ENCODE assay signal across 9 cellular contexts in genomic region chr16:89561195-89562026, GRCh38. TPM values are rescaled to one million over a fixed set of nuclear protein-coding genes. Genes with fewer than 3 reads are reported as not detected.
DNase-seq lines count a peak whose midpoint lies in the region; ATAC-seq, FAIRE-seq and TF ChIP-seq lines count a peak whose summit lies in the region.
"Had no signal": no experiment of that assay in that cellular context is flagged by ENCODE, and none has a peak within 500 bp of the region (broad histone marks: within the 10 kb centered on the region; RNA-seq: fewer than 3 reads in every experiment).

No MANE protein-coding gene starts in this region.

- no peaks in the 10 kb centered on the region for H3K9me3 Mint-ChIP-seq in naive thymus-derived CD8-positive, alpha-beta T cell

- no peak for TF ChIP-seq POLR2A in NB4 (IDR thresholded peaks at IDR 0.05; ENCODE audit: extremely low read depth, insufficient read length)
- no peak for TF ChIP-seq POLR2A in H54 (IDR thresholded peaks at IDR 0.05; ENCODE audit: low read depth, low read length)

- peak overlapping the region; percentile 81 to 99 (median 93) for H3K27ac Mint-ChIP-seq in naive thymus-derived CD8-positive, alpha-beta T cell

- H3K9me3 ChIP-seq in BE2C = no peaks in the 10 kb centered on the region
- H3K9me3 ChIP-seq in colonic mucosa = no peaks in the 10 kb centered on the region

- DNase-seq in BE2C (no peak), NB4 (ENCODE audit: low read depth) (peak; percentile 39), colonic mucosa (no peak), AML-193 (lab: John Stamatoyannopoulos, UW) (no peak), H54 (ENCODE audit: insufficient read length, low spot score) (no peak), NCI-H146 treated with DMSO at 0.1 percent for 48 hours (lab: John Stamatoyannopoulos, UW; ENCODE audit: unreplicated experiment) (no peak)
- peak in 1 of 10 donors; percentile 38 for DNase-seq in naive thymus-derived CD8-positive, alpha-beta T cell

- POLR2A ChIA-PET in naive thymus-derived CD8-positive, alpha-beta T cell (lab: Charles Lee) = interaction anchor here (0.6 to 2.1 kb wide), 11 partner anchors 9 to 321 kb away, joined by 3 to 6 read pairs (median 3); partner anchors contain the start of gene CPNE7

- TF ChIP-seq CTCF in BE2C (IDR thresholded peaks at IDR 0.05; ENCODE audit: low read depth, low read length) (no peak), NB4 (IDR thresholded peaks at IDR 0.05; ENCODE audit: low read depth, low read length) (no peak), colonic mucosa (IDR thresholded peaks at IDR 0.05) (no peak)

- intact Hi-C loops in colonic mucosa (cut with DNase I) = no loop called here

- H3K27ac ChIP-seq in colonic mucosa = peak overlapping the region; percentile 95

- peaks cover 55% of the 10 kb centered on the region for H3K36me3 ChIP-seq in BE2C
- peaks cover 18% of the 10 kb centered on the region for H3K36me3 ChIP-seq in colonic mucosa

- H3K4me3 ChIP-seq in BE2C (ENCODE audit: low read depth, low read length) = peak overlapping the region; percentile 99
- H3K4me3 ChIP-seq in NB4 (ENCODE audit: low read depth, low read length) = peak overlapping the region; percentile 98
- H3K4me3 ChIP-seq in colonic mucosa = peak overlapping the region; percentile 94

- H3K4me1 ChIP-seq in BE2C (peaks cover 16% of the 10 kb centered on the region), colonic mucosa (peaks cover 18% of the 10 kb centered on the region)

- ATAC-seq in naive thymus-derived CD8-positive, alpha-beta T cell = no peak
- ATAC-seq in HG03378 (IDR thresholded peaks at IDR 0.05; ENCODE audit: unreplicated experiment) = no peak

- no peak for FAIRE-seq in H54 (lab: Jason Lieb, UNC)

- no peaks in the 10 kb centered on the region for H3K27me3 ChIP-seq in BE2C
- no peaks in the 10 kb centered on the region for H3K27me3 ChIP-seq in colonic mucosa

- peaks cover 0 to 47% (median 15%) of the 10 kb centered on the region in 3 donors for H3K36me3 Mint-ChIP-seq in naive thymus-derived CD8-positive, alpha-beta T cell

- H3K9ac ChIP-seq in colonic mucosa (ENCODE audit: low read depth in 2 of 2, low read length in 2 of 2) = peak overlapping the region; percentile 91 to 99

- peaks cover 31 to 68% (median 64%) of the 10 kb centered on the region in 4 donors for H3K4me1 Mint-ChIP-seq in naive thymus-derived CD8-positive, alpha-beta T cell

- peak overlapping the region; percentile 81 to 98 (median 92) for H3K4me3 Mint-ChIP-seq in naive thymus-derived CD8-positive, alpha-beta T cell

- H3K27me3 Mint-ChIP-seq in naive thymus-derived CD8-positive, alpha-beta T cell = no peaks in the 10 kb centered on the region

RNA-seq across cellular contexts. Expression of gene RPL13, which starts 0.9 kb away (rescaled TPM):
- polyA plus RNA-seq in BE2C (2012; ENCODE audit: insufficient read depth, insufficient read length, low read depth) = 3,732 TPM
- 1,000 to 10,000 TPM; 1,855 to 2,011 TPM for total RNA-seq in colonic mucosa
- total RNA-seq in naive thymus-derived CD8-positive, alpha-beta T cell = 1,000 to 10,000 TPM; 5,034 to 5,103 TPM
- 1,000 to 10,000 TPM; 5,034 to 7,902 (median 7,525) TPM for polyA plus RNA-seq in naive thymus-derived CD8-positive, alpha-beta T cell

RNA-seq across cellular contexts. Expression of gene CPNE7, which starts 14.1 kb away (rescaled TPM):
- polyA plus RNA-seq in BE2C (2012; ENCODE audit: insufficient read depth, insufficient read length, low read depth) = 14.5 TPM
- total RNA-seq in colonic mucosa = 1 to 10 TPM in 1 of 2 donors, under 1 TPM in 1; 0.19 to 1.6 TPM
- total RNA-seq in naive thymus-derived CD8-positive, alpha-beta T cell = under 1 TPM in 1 of 2 experiments, not detected in 1; 0.23 TPM
- under 1 TPM in 1 of 3 donors, not detected in 2; 0.53 TPM for polyA plus RNA-seq in naive thymus-derived CD8-positive, alpha-beta T cell
- total RNA-seq: subcutaneous adipose tissue had no signal

RNA-seq across cellular contexts. Expression of gene DPEP1, which starts 52.0 kb away (rescaled TPM):
- 0.91 TPM for polyA plus RNA-seq in BE2C (2012; ENCODE audit: insufficient read depth, insufficient read length, low read depth)
- 1 to 10 TPM in 1 of 2 donors, under 1 TPM in 1; 0.42 to 2.7 TPM for total RNA-seq in colonic mucosa
- not detected for total RNA-seq in naive thymus-derived CD8-positive, alpha-beta T cell
- polyA plus RNA-seq in naive thymus-derived CD8-positive, alpha-beta T cell = not detected

RNA-seq across cellular contexts. Expression of gene SPG7, which starts 53.2 kb away (rescaled TPM):
- polyA plus RNA-seq in BE2C (2012; ENCODE audit: insufficient read depth, insufficient read length, low read depth) = 59.3 TPM
- 100 to 1,000 TPM in 1 of 2 donors, 10 to 100 TPM in 1; 85.6 to 105 TPM for total RNA-seq in colonic mucosa
- total RNA-seq in naive thymus-derived CD8-positive, alpha-beta T cell = 100 to 1,000 TPM; 164 to 169 TPM
- 10 to 100 TPM; 44.8 to 58.2 (median 44.9) TPM for polyA plus RNA-seq in naive thymus-derived CD8-positive, alpha-beta T cell
